8 cellular contexts compared by ENCODE assay signal in the genomic region with DNA sequence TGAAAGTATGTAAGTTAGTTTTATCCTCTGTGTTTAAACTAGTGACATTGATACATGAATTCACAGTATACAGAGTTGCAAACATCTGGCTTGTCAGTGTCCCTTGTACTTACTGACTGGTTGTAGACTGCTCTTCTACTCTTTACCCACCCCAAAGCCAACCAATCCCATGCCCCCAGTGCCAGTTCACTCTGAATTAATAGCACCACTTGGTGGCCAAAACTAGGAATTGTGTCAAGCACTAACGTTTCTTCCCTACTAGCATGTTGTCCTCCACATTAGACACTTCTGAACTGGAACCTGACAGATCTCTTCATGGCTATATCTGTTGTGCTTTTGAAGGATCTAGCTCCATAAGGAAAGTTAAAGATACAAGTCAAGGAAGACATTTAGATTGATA. TPM values are rescaled to one million over a fixed set of nuclear protein-coding genes. Genes with fewer than 3 reads are reported as not detected.
DNase-seq lines count a peak whose midpoint lies in the region; ATAC-seq and TF ChIP-seq lines count a peak whose summit lies in the region.

No MANE protein-coding gene starts in this region.

- in situ Hi-C loops in Caki2 (cut with HindIII; ENCODE audit: low pct_unique_long_range_greater_than_20kb, low sequenced_read_pairs) (no loop called here), GM23248 (cut with MboI) (no loop called here)

- H3K4me3 ChIP-seq in GM23248 (no peak overlapping the region), OCI-LY1 (ENCODE audit: low read depth, low read length, poor library complexity, severe bottlenecking) (no peak overlapping the region), stomach (no peak overlapping the region)

- DNase-seq in Caki2 (ENCODE audit: low read depth) = peak; percentile 25
- peak; percentile 47 for DNase-seq in GM23248
- DNase-seq in fibroblast of peridontal ligament (ENCODE audit: extremely low read depth) = peak; percentile 35
- no peak for DNase-seq in NCI-H1930 (lab: John Stamatoyannopoulos, UW)
- DNase-seq in HPDE6-E6E7 (ENCODE audit: extremely low spot score) = no peak
- no peak for DNase-seq in stomach

- intact Hi-C loops in stomach (cut with DNase I; ENCODE audit: low total_unique reads) = no loop called here

- no peak overlapping the region for H2AFZ ChIP-seq in GM23248
- no peak overlapping the region for H2AFZ ChIP-seq in OCI-LY1 (ENCODE audit: low read length)

- H3F3A ChIP-seq in GM23248 (ENCODE audit: insufficient read depth) = no peaks in the 10 kb centered on the region
- no peaks in the 10 kb centered on the region for H3F3A ChIP-seq in OCI-LY1 (ENCODE audit: insufficient read depth, low read length)

- H3K4me2 ChIP-seq in GM23248 (ENCODE audit: unreplicated experiment) (no peak overlapping the region), OCI-LY1 (ENCODE audit: low read length) (no peak overlapping the region)

- H3K27ac ChIP-seq in GM23248 = no peak overlapping the region
- H3K27ac ChIP-seq in OCI-LY1 (ENCODE audit: low read depth, low read length, poor library complexity, severe bottlenecking) = no peak overlapping the region
- H3K27ac ChIP-seq in stomach = no peak overlapping the region

- H3K27me3 ChIP-seq in GM23248 (replicated peaks; ENCODE audit: insufficient read depth) (no peaks in the 10 kb centered on the region), OCI-LY1 (ENCODE audit: insufficient read depth, low read length) (no peaks in the 10 kb centered on the region), stomach (no peaks in the 10 kb centered on the region)

- peak; percentile 65 for TF ChIP-seq CTCF in OCI-LY1 (IDR thresholded peaks at IDR 0.05; ENCODE audit: low read length)
- TF ChIP-seq CTCF in stomach (IDR thresholded peaks at IDR 0.05) = peak in 2 of 7 experiments; percentile 18 to 19

- WGBS in GM23248 (ENCODE audit: low coverage in 1 of 2, low lambda C conversion rate in 2 of 2, missing lambda C conversion rate in 2 of 2), 2 experiments = 30 to 57% methylated on average over 1 of the region's 1 CpG
- WGBS in stomach, 5 donors = 0 to 20% (median 2%) methylated on average over 1 of the region's 1 CpG

- no peaks in the 10 kb centered on the region for H3K79me2 ChIP-seq in GM23248 (ENCODE audit: insufficient read depth)
- H3K79me2 ChIP-seq in OCI-LY1 (ENCODE audit: insufficient read depth, low read length) = no peaks in the 10 kb centered on the region

- no peak for TF ChIP-seq EP300 in stomach (IDR thresholded peaks at IDR 0.05)

- H3K4me1 ChIP-seq in GM23248 (ENCODE audit: insufficient read depth) (no peaks in the 10 kb centered on the region), OCI-LY1 (ENCODE audit: insufficient read depth, low read length, severe bottlenecking) (no peaks in the 10 kb centered on the region), stomach (no peaks in the 10 kb centered on the region)

- ATAC-seq in HG02763 (IDR thresholded peaks at IDR 0.05; ENCODE audit: unreplicated experiment) = no peak

- H3K36me3 ChIP-seq in GM23248 (ENCODE audit: low read depth) (peaks cover 17% of the 10 kb centered on the region; the same call in 1 of the 2 replicates), OCI-LY1 (ENCODE audit: insufficient read depth, low read length) (no peaks in the 10 kb centered on the region), stomach (peaks cover 0 to 30% (median 12%) of the 10 kb centered on the region in 4 donors)

- no peaks in the 10 kb centered on the region for H3K9me3 ChIP-seq in GM23248 (ENCODE audit: low read depth)
- H3K9me3 ChIP-seq in OCI-LY1 (ENCODE audit: low read length) = no peaks in the 10 kb centered on the region
- H3K9me3 ChIP-seq in stomach = no peaks in the 10 kb centered on the region

- TF ChIP-seq POLR2A in stomach (IDR thresholded peaks at IDR 0.05) = no peak

- no peaks in the 10 kb centered on the region for H3K9me2 ChIP-seq in GM23248 (ENCODE audit: insufficient read depth)
- H3K9me2 ChIP-seq in OCI-LY1 (ENCODE audit: low read depth, low read length) = no peaks in the 10 kb centered on the region

- H3K9ac ChIP-seq in GM23248 = no peak overlapping the region
- no peak overlapping the region for H3K9ac ChIP-seq in OCI-LY1 (ENCODE audit: low read length)

- H4K20me1 ChIP-seq in GM23248 (ENCODE audit: insufficient read depth) = no peaks in the 10 kb centered on the region
- no peaks in the 10 kb centered on the region for H4K20me1 ChIP-seq in OCI-LY1 (ENCODE audit: insufficient read depth, low read length)

RNA-seq across cellular contexts. Expression of gene OTX1, which starts 27.2 kb away (rescaled TPM):
- total RNA-seq in Caki2 (2014; rRNA removed; shearing (Covaris generic); ENCODE audit: low replicate concordance) = not detected in 2 replicates
- 0.25 TPM in 1 of 2 replicates, not detected in the other for total RNA-seq in GM23248 (2014; rRNA removed; shearing (Covaris generic))
- polyA plus RNA-seq in GM23248 (2016; fragmentation: Nextera tagmentation; extraction: Ambion mirVana) = not detected in 2 replicates
- not detected for total RNA-seq in stomach
- polyA plus RNA-seq in stomach = under 1 TPM in 2 of 3 donors, not detected in 1; 0.10 to 0.25 TPM

Comparison
In these comparisons a context has a peak if more than half of its experiments do, and no peak if none do; other contexts are left out.
1. DNase-seq: peak in Caki2 (single experiment), GM23248 (single experiment) and fibroblast of peridontal ligament (single experiment); none in NCI-H1930 (0 of 2), HPDE6-E6E7 (single experiment) and stomach (single experiment).